Comparison of ENCODE assay signal across 9 cellular contexts in the genomic region with DNA sequence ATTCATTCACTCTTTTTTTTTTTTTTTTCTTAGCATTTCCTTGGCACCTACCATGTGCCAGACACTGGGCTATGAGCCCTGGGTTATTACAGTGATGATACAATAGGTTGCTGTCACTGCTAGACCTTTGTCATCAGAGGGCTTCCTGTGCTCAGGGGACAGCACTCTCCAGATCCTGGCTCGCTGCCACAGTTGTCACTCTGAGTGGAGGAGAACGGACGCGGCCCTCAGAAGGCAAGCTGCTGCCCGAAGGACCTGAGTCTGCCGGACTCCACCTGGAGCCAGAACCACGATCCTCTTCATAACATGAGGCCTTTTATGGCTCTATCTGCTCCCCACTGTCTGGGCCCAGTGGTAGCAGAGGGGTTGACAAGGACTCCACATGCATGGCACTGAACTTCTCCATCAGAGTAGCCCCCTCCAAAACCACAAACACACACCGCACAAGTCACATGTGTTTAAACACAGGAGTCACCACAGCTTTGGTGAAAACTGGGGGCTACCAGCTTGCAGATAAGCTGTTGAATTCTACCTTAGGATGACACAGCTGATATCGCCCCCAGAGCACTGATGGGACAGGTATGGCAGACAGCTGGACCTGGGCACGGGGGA.
DNase-seq lines count a peak whose midpoint lies in the region; ATAC-seq, FAIRE-seq and TF ChIP-seq lines count a peak whose summit lies in the region.
"Had no signal": no experiment of that assay in that cellular context is flagged by ENCODE, and none has a peak within 500 bp of the region (broad histone marks: within the 10 kb centered on the region; RNA-seq: fewer than 3 reads in every experiment).

No MANE protein-coding gene starts in this region.

- H3K27me3 ChIP-seq in liver (ENCODE audit: control insufficient read depth in 4 of 4, insufficient read depth in 4 of 4, low read length in 3 of 4) (no peaks in the 10 kb centered on the region), HepG2 (ENCODE audit: control insufficient read depth in 1 of 2, insufficient read depth in 2 of 2, low read length in 2 of 2) (no peaks in the 10 kb centered on the region), hepatocyte (no peaks in the 10 kb centered on the region)

- H3K4me1 ChIP-seq in liver (ENCODE audit: control insufficient read depth in 4 of 4, insufficient read depth in 4 of 4, low read length in 3 of 4) (peaks cover 30 to 90% (median 82%) of the 10 kb centered on the region in 4 donors), HepG2 (ENCODE audit: insufficient read depth, low read length) (peaks cover 11% of the 10 kb centered on the region), hepatocyte (ENCODE audit: insufficient read depth) (peaks cover 9% of the 10 kb centered on the region)

- no peak for TF ChIP-seq POLR2A in HepG2 (IDR thresholded peaks at IDR 0.05; ENCODE audit: insufficient read depth in 1 of 2, low read depth in 2 of 2, low read length in 2 of 2)

- no peak overlapping the region for H2AFZ ChIP-seq in HepG2 (ENCODE audit: low read length)
- no peak overlapping the region for H2AFZ ChIP-seq in hepatocyte

- FAIRE-seq in HepG2 (lab: Jason Lieb, UNC) = no peak
- FAIRE-seq: bronchial epithelial cell had no signal

- H3K4me3 Mint-ChIP-seq in nephron progenitor cell = no peak overlapping the region

- TF ChIP-seq EP300 in HepG2 (IDR thresholded peaks at IDR 0.05; ENCODE audit: low read depth in 2 of 2, low read length in 2 of 2) (no peak), HepG2 (CRISPR knock-in tag; IDR thresholded peaks at IDR 0.05; ENCODE audit: borderline replicate concordance) (no peak)

- POLR2A ChIA-PET in HepG2 (lab: Yijun Ruan, JAX) = no interaction called here

- DNase-seq in HepG2 (ENCODE audit: low spot score) (no peak), left lobe of liver (ENCODE audit: low spot score) (peak; percentile 67), hepatocyte (ENCODE audit: low spot score) (no peak), nephron progenitor cell (no peak)
- peak; percentile 81 for DNase-seq in activated CD8-positive, alpha-beta memory T cell treated with anti-CD3 and anti-CD28 coated beads, Interleukin-2, amount 50 U/mL, for 48 hours

- peaks cover 15% of the 10 kb centered on the region for H3K4me1 Mint-ChIP-seq in nephron progenitor cell

- no peak for ATAC-seq in HepG2
- ATAC-seq in left lobe of liver = no peak
- no peak for ATAC-seq in HG02870 (IDR thresholded peaks at IDR 0.05; ENCODE audit: unreplicated experiment)
- no peak for ATAC-seq in GM21723 (IDR thresholded peaks at IDR 0.05; ENCODE audit: unreplicated experiment)

- H3K9me2 ChIP-seq in hepatocyte (replicated peaks; ENCODE audit: insufficient read depth) = no peaks in the 10 kb centered on the region

- no peaks in the 10 kb centered on the region for H3K9me3 ChIP-seq in liver (ENCODE audit: control insufficient read depth in 4 of 4, low read length in 3 of 4)
- no peaks in the 10 kb centered on the region for H3K9me3 ChIP-seq in HepG2 (ENCODE audit: low read length)
- no peaks in the 10 kb centered on the region for H3K9me3 ChIP-seq in hepatocyte (ENCODE audit: low read depth)

- no peak for TF ChIP-seq RAD21 in liver (IDR thresholded peaks at IDR 0.05)
- no peak for TF ChIP-seq RAD21 in HepG2 (CRISPR knock-in tag; IDR thresholded peaks at IDR 0.05)

- no peak overlapping the region for H3K4me3 ChIP-seq in liver (ENCODE audit: low read depth in 1 of 3, low read length in 3 of 3)
- H3K4me3 ChIP-seq in HepG2 (replicated peaks in 1 of 3; ENCODE audit: insufficient read depth in 1 of 3, low read depth in 2 of 3, low read length in 3 of 3) = no peak overlapping the region
- no peak overlapping the region for H3K4me3 ChIP-seq in hepatocyte

- H3K79me2 ChIP-seq in HepG2 (ENCODE audit: insufficient read depth, low read length) (no peaks in the 10 kb centered on the region), hepatocyte (no peaks in the 10 kb centered on the region)

- no peaks in the 10 kb centered on the region for H3K27me3 Mint-ChIP-seq in nephron progenitor cell (ENCODE audit: low read depth, poor library complexity)

- intact Hi-C loops in HepG2 (cut with micrococcal nuclease; ENCODE audit: unreplicated experiment) = no loop called here

- no TSS peak for BruUV-seq in HepG2 (replicated peaks; lab: Mats Ljungman, UMichigan)

- H3K36me3 ChIP-seq in liver (ENCODE audit: control insufficient read depth in 4 of 4, insufficient read depth in 3 of 4, low read depth in 1 of 4, low read length in 3 of 4) = no peaks in the 10 kb centered on the region
- no peaks in the 10 kb centered on the region for H3K36me3 ChIP-seq in HepG2 (replicated peaks in 1 of 2; ENCODE audit: control insufficient read depth in 1 of 2, insufficient read depth in 2 of 2, low read length in 2 of 2)
- H3K36me3 ChIP-seq in hepatocyte (replicated peaks; ENCODE audit: insufficient read depth, low read depth) = no peaks in the 10 kb centered on the region

- H3K9ac ChIP-seq in liver (ENCODE audit: low read depth in 1 of 2, low read length in 2 of 2) (no peak overlapping the region), HepG2 (ENCODE audit: insufficient read depth, low read depth, low read length) (no peak overlapping the region)

- CTCF ChIA-PET in HepG2 (lab: Yijun Ruan, JAX; ENCODE audit: low intra/inter-chr PET ratio, low total read pairs) = no interaction called here

- in situ Hi-C loops in HepG2 (cut with HindIII; ENCODE audit: extremely low pct_ligation_motif_present, low pct_unique_long_range_greater_than_20kb) = no loop called here

- H3K4me2 ChIP-seq in HepG2 (ENCODE audit: low read depth, low read length) (no peak overlapping the region), hepatocyte (no peak overlapping the region)

- H3K27ac ChIP-seq in liver (ENCODE audit: low read depth in 1 of 2, low read length in 2 of 2) (peak overlapping the region; percentile 22 to 65), HepG2 (ENCODE audit: extremely low read length, insufficient read depth, low read length) (no peak overlapping the region), hepatocyte (no peak overlapping the region)

- H3K9me3 Mint-ChIP-seq in nephron progenitor cell = no peaks in the 10 kb centered on the region

- no peak for TF ChIP-seq CTCF in liver (IDR thresholded peaks at IDR 0.05; ENCODE audit: low read depth, low read length, missing input control)
- no peak for TF ChIP-seq CTCF in HepG2 (CRISPR knock-in tag; IDR thresholded peaks at IDR 0.05)
- TF ChIP-seq CTCF in hepatocyte (IDR thresholded peaks at IDR 0.05; ENCODE audit: poor library complexity) = no peak
- TF ChIP-seq CTCF in nephron progenitor cell (IDR thresholded peaks at IDR 0.05) = no peak

- H4K20me1 ChIP-seq in HepG2 (ENCODE audit: insufficient read depth, low read length) = no peaks in the 10 kb centered on the region
- H4K20me1 ChIP-seq in hepatocyte (ENCODE audit: insufficient read depth, poor library complexity, severe bottlenecking) = no peaks in the 10 kb centered on the region

- H3K36me3 Mint-ChIP-seq in nephron progenitor cell (ENCODE audit: low read depth) = no peaks in the 10 kb centered on the region

- WGBS in liver = 39% methylated on average over 10 of the region's 10 CpGs
- 74% methylated on average over 9 of the region's 10 CpGs for WGBS in HepG2 (ENCODE audit: low lambda C conversion rate)
- WGBS in hepatocyte (ENCODE audit: low lambda C conversion rate, missing lambda C conversion rate) = 96% methylated on average over 10 of the region's 10 CpGs

- no peak overlapping the region for H3K27ac Mint-ChIP-seq in nephron progenitor cell

TF ChIP-seq in liver, 16 proteins besides CTCF, POLR2A, EP300 and RAD21:
- TF ChIP-seq MAX (IDR thresholded peaks at IDR 0.05) (no peak), HNF4A (conservative IDR thresholded peaks at IDR 0.05) (peak in 1 of 2 donors; percentile 8)

TF ChIP-seq in HepG2, 621 proteins besides CTCF, POLR2A, EP300 and RAD21:
- TF ChIP-seq, protein P1, sequence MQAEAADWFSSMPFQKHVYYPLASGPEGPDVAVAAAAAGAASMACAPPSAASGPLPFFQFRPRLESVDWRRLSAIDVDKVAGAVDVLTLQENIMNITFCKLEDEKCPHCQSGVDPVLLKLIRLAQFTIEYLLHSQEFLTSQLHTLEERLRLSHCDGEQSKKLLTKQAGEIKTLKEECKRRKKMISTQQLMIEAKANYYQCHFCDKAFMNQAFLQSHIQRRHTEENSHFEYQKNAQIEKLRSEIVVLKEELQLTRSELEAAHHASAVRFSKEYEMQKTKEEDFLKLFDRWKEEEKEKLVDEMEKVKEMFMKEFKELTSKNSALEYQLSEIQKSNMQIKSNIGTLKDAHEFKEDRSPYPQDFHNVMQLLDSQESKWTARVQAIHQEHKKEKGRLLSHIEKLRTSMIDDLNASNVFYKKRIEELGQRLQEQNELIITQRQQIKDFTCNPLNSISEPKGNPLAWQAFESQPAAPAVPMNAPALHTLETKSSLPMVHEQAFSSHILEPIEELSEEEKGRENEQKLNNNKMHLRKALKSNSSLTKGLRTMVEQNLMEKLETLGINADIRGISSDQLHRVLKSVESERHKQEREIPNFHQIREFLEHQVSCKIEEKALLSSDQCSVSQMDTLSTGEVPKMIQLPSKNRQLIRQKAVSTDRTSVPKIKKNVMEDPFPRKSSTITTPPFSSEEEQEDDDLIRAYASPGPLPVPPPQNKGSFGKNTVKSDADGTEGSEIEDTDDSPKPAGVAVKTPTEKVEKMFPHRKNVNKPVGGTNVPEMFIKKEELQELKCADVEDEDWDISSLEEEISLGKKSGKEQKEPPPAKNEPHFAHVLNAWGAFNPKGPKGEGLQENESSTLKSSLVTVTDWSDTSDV (CRISPR knock-in tag; IDR thresholded peaks at IDR 0.05) = no peak
- no peak for TF ChIP-seq AKAP8 (CRISPR knock-in tag; IDR thresholded peaks at IDR 0.05)

Comparison
In these comparisons a context has a peak if more than half of its experiments do, and no peak if none do; other contexts are left out.
1. H3K27ac ChIP-seq: peak in liver (2 of 2); none in HepG2 (single experiment) and hepatocyte (single experiment).
2. DNase-seq: peak in activated CD8-positive, alpha-beta memory T cell treated with anti-CD3 and anti-CD28 coated beads, Interleukin-2, amount 50 U/mL, for 48 hours (single experiment) and left lobe of liver (single experiment); none in HepG2 (single experiment), hepatocyte (single experiment) and nephron progenitor cell (single experiment).